In genomic region chr4:3367866-3368265, GRCh38 we compare ENCODE assay signal across 16 cellular contexts.
DNase-seq lines count a peak whose midpoint lies in the region; ATAC-seq and TF ChIP-seq lines count a peak whose summit lies in the region.
"Had no signal": no experiment of that assay in that cellular context is flagged by ENCODE, and none has a peak within 500 bp of the region (broad histone marks: within the 10 kb centered on the region; RNA-seq: fewer than 3 reads in every experiment).

No MANE protein-coding gene starts in this region.

- no peaks in the 10 kb centered on the region for H3K27me3 ChIP-seq in right atrium auricular region
- no peaks in the 10 kb centered on the region for H3K27me3 ChIP-seq in CD4-positive, alpha-beta memory T cell (ENCODE audit: insufficient read depth, low read length)

- CTCF ChIA-PET in CD4-positive, alpha-beta memory T cell (lab: Charles Lee; ENCODE audit: partially characterized antibody), result no interaction called here

- H3K36me3 ChIP-seq in right atrium auricular region, result no peaks in the 10 kb centered on the region
- H3K36me3 ChIP-seq in CD4-positive, alpha-beta memory T cell (ENCODE audit: insufficient read depth, low read length), result no peaks in the 10 kb centered on the region

- peaks cover 0 to 38% of the 10 kb centered on the region in 2 donors for H3K4me1 ChIP-seq in right atrium auricular region
- H3K4me1 ChIP-seq in CD4-positive, alpha-beta memory T cell (ENCODE audit: insufficient read depth, low read length), result peaks cover 24% of the 10 kb centered on the region
- H3K4me1 ChIP-seq: A549, Caco-2 had no signal

- no peak for ATAC-seq in left ventricle myocardium superior
- no peak for ATAC-seq in central memory CD8-positive, alpha-beta T cell (replicated peaks; ENCODE audit: extremely low read depth, poor library complexity, severe bottlenecking)
- no peak for ATAC-seq in HG03442 (IDR thresholded peaks at IDR 0.05; ENCODE audit: unreplicated experiment)
- ATAC-seq: A549 had no signal

- H3K27ac ChIP-seq in right atrium auricular region, result no peak overlapping the region
- H3K27ac ChIP-seq in CD4-positive, alpha-beta memory T cell (ENCODE audit: low read depth, low read length), result no peak overlapping the region
- H3K27ac ChIP-seq: A549, HL-60, RWPE1 had no signal

- peak; percentile 26 for DNase-seq in right atrium auricular region (ENCODE audit: low spot score)
- no peak for DNase-seq in left ventricle myocardium superior
- DNase-seq in central memory CD8-positive, alpha-beta T cell (ENCODE audit: low spot score in 2 of 2), result no peak
- DNase-seq in NCI-H2227 (lab: John Stamatoyannopoulos, UW; ENCODE audit: unreplicated experiment), result no peak
- DNase-seq in CD4-positive, alpha-beta memory T cell, result no peak
- DNase-seq: Caco-2, HCEC 1CT, NCI-H2029, NCI-H2171 treated with DMSO at 0.1 percent for 48 hours, NCI-H510A, NCI-H774 had no signal

- intact Hi-C loops in left ventricle myocardium superior (cut with micrococcal nuclease), result no loop called here
- intact Hi-C loops in CD4-positive, alpha-beta memory T cell (cut with micrococcal nuclease), result no loop called here

- H3K9me3 ChIP-seq in right atrium auricular region, result no peaks in the 10 kb centered on the region
- no peaks in the 10 kb centered on the region for H3K9me3 ChIP-seq in CD4-positive, alpha-beta memory T cell (ENCODE audit: control insufficient read depth in 1 of 2, low read length in 2 of 2)
- H3K9me3 ChIP-seq: A549, Caco-2 had no signal

- peaks cover 2% of the 10 kb centered on the region for H3K36me3 Mint-ChIP-seq in central memory CD8-positive, alpha-beta T cell (ENCODE audit: insufficient read depth)
- H3K36me3 Mint-ChIP-seq in nephron (ENCODE audit: low read depth), result no peaks in the 10 kb centered on the region
- H3K36me3 Mint-ChIP-seq in CD4-positive, alpha-beta memory T cell, result no peaks in the 10 kb centered on the region

- peak overlapping the region; percentile 63 for H3K4me3 Mint-ChIP-seq in central memory CD8-positive, alpha-beta T cell
- H3K4me3 Mint-ChIP-seq in nephron, result peak overlapping the region in 2 of 3 experiments; percentile 20 to 50
- H3K4me3 Mint-ChIP-seq in CD4-positive, alpha-beta memory T cell, result peak overlapping the region in 1 of 8 donors; percentile 18

- H3K4me1 Mint-ChIP-seq in central memory CD8-positive, alpha-beta T cell, result peaks cover 29% of the 10 kb centered on the region
- H3K4me1 Mint-ChIP-seq in nephron, result peaks cover 82% of the 10 kb centered on the region
- peaks cover 14 to 50% (median 29%) of the 10 kb centered on the region in 4 donors for H3K4me1 Mint-ChIP-seq in CD4-positive, alpha-beta memory T cell

- peaks cover 10% of the 10 kb centered on the region for H3K27me3 Mint-ChIP-seq in central memory CD8-positive, alpha-beta T cell
- peaks cover 19% of the 10 kb centered on the region for H3K27me3 Mint-ChIP-seq in nephron (ENCODE audit: low read depth)
- H3K27me3 Mint-ChIP-seq in CD4-positive, alpha-beta memory T cell, result peaks cover 9% of the 10 kb centered on the region in 2 donors

- TF ChIP-seq CTCF in right atrium auricular region (IDR thresholded peaks at IDR 0.05) (no peak), nephron (IDR thresholded peaks at IDR 0.05; ENCODE audit: unreplicated experiment in 3 of 3) (no peak)

- no peak overlapping the region for H3K4me3 ChIP-seq in right atrium auricular region
- H3K4me3 ChIP-seq in CD4-positive, alpha-beta memory T cell (ENCODE audit: low read length in 2 of 2), result no peak overlapping the region
- H3K4me3 ChIP-seq: A549 had no signal

- POLR2A ChIA-PET in CD4-positive, alpha-beta memory T cell (lab: Charles Lee; ENCODE audit: partially characterized antibody), result no interaction called here

- H3K27ac Mint-ChIP-seq in central memory CD8-positive, alpha-beta T cell (ENCODE audit: low read depth), result no peak overlapping the region
- H3K27ac Mint-ChIP-seq in nephron, result peak overlapping the region in 1 of 3 experiments; percentile 66
- peak overlapping the region in 1 of 7 donors; percentile 86 for H3K27ac Mint-ChIP-seq in CD4-positive, alpha-beta memory T cell

- no peaks in the 10 kb centered on the region for H3K9me3 Mint-ChIP-seq in central memory CD8-positive, alpha-beta T cell
- H3K9me3 Mint-ChIP-seq in nephron, result no peaks in the 10 kb centered on the region
- H3K9me3 Mint-ChIP-seq in CD4-positive, alpha-beta memory T cell, result no peaks in the 10 kb centered on the region
